In genomic region chr9:99076483-99077171, GRCh38 we compare ENCODE assay signal across 10 cellular contexts.
A peak's percentile ranks its signal among the peaks of the same experiment; 100 is the strongest.
DNase-seq lines count a peak whose midpoint lies in the region; ATAC-seq lines count a peak whose summit lies in the region.
"Had no signal": no experiment of that assay in that cellular context is flagged by ENCODE, and none has a peak within 500 bp of the region (broad histone marks: within the 10 kb centered on the region; RNA-seq: fewer than 3 reads in every experiment).

No MANE protein-coding gene starts in this region.

- H3K27me3 Mint-ChIP-seq in central memory CD8-positive, alpha-beta T cell, result no peaks in the 10 kb centered on the region

- H3K9me3 Mint-ChIP-seq in central memory CD8-positive, alpha-beta T cell, result no peaks in the 10 kb centered on the region

- H3K4me1 Mint-ChIP-seq in central memory CD8-positive, alpha-beta T cell, result peaks cover 67% of the 10 kb centered on the region

- peak overlapping the region; percentile 96 for H3K27ac Mint-ChIP-seq in central memory CD8-positive, alpha-beta T cell (ENCODE audit: low read depth)

- H3K4me3 Mint-ChIP-seq in central memory CD8-positive, alpha-beta T cell, result peak overlapping the region; percentile 73

- H3K36me3 Mint-ChIP-seq in central memory CD8-positive, alpha-beta T cell (ENCODE audit: insufficient read depth), result peaks cover 5% of the 10 kb centered on the region

- ATAC-seq in activated CD4-positive, CD25-positive, alpha-beta regulatory T cell treated with anti-CD3 and anti-CD28 coated beads, Interleukin-2, amount 50 U/mL, for 24 hours, result peak; percentile 51 to 63
- ATAC-seq in central memory CD8-positive, alpha-beta T cell (replicated peaks; ENCODE audit: extremely low read depth, poor library complexity, severe bottlenecking), result peak; percentile 99
- no peak for ATAC-seq in GM18511 (IDR thresholded peaks at IDR 0.05; ENCODE audit: unreplicated experiment)
- no peak for ATAC-seq in HG02870 (IDR thresholded peaks at IDR 0.05; ENCODE audit: unreplicated experiment)
- ATAC-seq: A549 had no signal

- no peak for DNase-seq in activated CD4-positive, CD25-positive, alpha-beta regulatory T cell treated with anti-CD3 and anti-CD28 coated beads, Interleukin-2, amount 50 U/mL, for 72 hours
- DNase-seq in T-helper 2 cell, result peak in 3 of 5 experiments; percentile 21 to 91 (median 67)
- DNase-seq in central memory CD8-positive, alpha-beta T cell (ENCODE audit: low spot score in 2 of 2), result peak; percentile 40 to 58
- DNase-seq in stimulated activated CD8-positive, alpha-beta memory T cell treated with anti-CD3 and anti-CD28 coated beads, Interleukin-12 subunit alpha, Interleukin-12 subunit beta, amount 100 ng/mL, for 4 hours (ENCODE audit: low read depth), result peak; percentile 36
- no peak for DNase-seq in NCI-H187 (lab: John Stamatoyannopoulos, UW)
- DNase-seq: NCI-H1417 had no signal

Comparison
In these comparisons a context has a peak if more than half of its experiments do, and no peak if none do; other contexts are left out.
1. ATAC-seq: peak in activated CD4-positive, CD25-positive, alpha-beta regulatory T cell treated with anti-CD3 and anti-CD28 coated beads, Interleukin-2, amount 50 U/mL, for 24 hours (2 of 2) and central memory CD8-positive, alpha-beta T cell (single experiment); none in GM18511 (single experiment) and HG02870 (single experiment).
2. DNase-seq: peak in T-helper 2 cell (3 of 5), central memory CD8-positive, alpha-beta T cell (2 of 2) and stimulated activated CD8-positive, alpha-beta memory T cell treated with anti-CD3 and anti-CD28 coated beads, Interleukin-12 subunit alpha, Interleukin-12 subunit beta, amount 100 ng/mL, for 4 hours (single experiment); none in activated CD4-positive, CD25-positive, alpha-beta regulatory T cell treated with anti-CD3 and anti-CD28 coated beads, Interleukin-2, amount 50 U/mL, for 72 hours (single experiment) and NCI-H187 (0 of 2).